Comparison of ENCODE assay signal across 19 cellular contexts in the genomic region with DNA sequence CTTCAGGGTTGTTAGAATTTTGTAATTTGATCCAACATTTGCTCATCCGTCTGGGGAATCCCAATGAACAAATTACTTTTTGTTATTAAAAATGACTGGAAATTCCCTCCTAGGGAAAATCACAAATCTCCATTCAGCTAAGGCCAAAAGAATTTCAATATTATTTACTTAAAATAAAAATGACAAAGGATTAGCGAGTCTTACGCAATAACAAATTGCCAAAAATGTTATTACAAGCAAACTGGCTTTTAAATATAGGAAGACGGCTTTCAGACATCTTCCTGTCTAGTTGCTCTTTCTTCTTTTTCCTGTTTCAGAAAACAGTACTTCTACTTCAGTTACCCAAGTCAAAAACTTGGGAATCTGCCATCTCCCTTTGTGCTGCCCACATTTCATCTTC.
A peak's percentile ranks its signal among the peaks of the same experiment; 100 is the strongest.
DNase-seq lines count a peak whose midpoint lies in the region; ATAC-seq and TF ChIP-seq lines count a peak whose summit lies in the region.
"Had no signal": no experiment of that assay in that cellular context is flagged by ENCODE, and none has a peak within 500 bp of the region (broad histone marks: within the 10 kb centered on the region; RNA-seq: fewer than 3 reads in every experiment).

No MANE protein-coding gene starts in this region.

- no peaks in the 10 kb centered on the region for H3K36me3 Mint-ChIP-seq in Calu3 (ENCODE audit: insufficient read depth, unreplicated experiment)
- no peaks in the 10 kb centered on the region for H3K36me3 Mint-ChIP-seq in activated naive CD8-positive, alpha-beta T cell treated with anti-CD3 and anti-CD28 coated beads, Interleukin-2, amount 50 U/mL, for 24 hours (ENCODE audit: low read depth)
- H3K36me3 Mint-ChIP-seq: CD8-positive, alpha-beta memory T cell had no signal

- CTCF ChIA-PET in Calu3 (lab: Charles Lee) (no interaction called here), mammary epithelial cell (lab: Charles Lee; ENCODE audit: low non-redundant PET) (no interaction called here)

- H3K27ac Mint-ChIP-seq in Calu3 (ENCODE audit: unreplicated experiment) = peak overlapping the region; percentile 56
- no peak overlapping the region for H3K27ac Mint-ChIP-seq in activated naive CD8-positive, alpha-beta T cell treated with anti-CD3 and anti-CD28 coated beads, Interleukin-2, amount 50 U/mL, for 24 hours
- H3K27ac Mint-ChIP-seq: CD8-positive, alpha-beta memory T cell had no signal

- in situ Hi-C loops in mammary epithelial cell (cut with MboI; ENCODE audit: low sequenced_read_pairs in 2 of 2) = no loop called here

- dilution Hi-C loops in mammary epithelial cell (cut with HindIII; ENCODE audit: low sequenced_read_pairs) = no loop called here

- H3K4me1 Mint-ChIP-seq in Calu3 (ENCODE audit: low read depth, unreplicated experiment) = peaks cover 12% of the 10 kb centered on the region
- no peaks in the 10 kb centered on the region for H3K4me1 Mint-ChIP-seq in activated naive CD8-positive, alpha-beta T cell treated with anti-CD3 and anti-CD28 coated beads, Interleukin-2, amount 50 U/mL, for 24 hours
- H3K4me1 Mint-ChIP-seq: CD8-positive, alpha-beta memory T cell had no signal

- no peaks in the 10 kb centered on the region for H3K36me3 ChIP-seq in mammary epithelial cell (ENCODE audit: insufficient read depth, low read length)
- H3K36me3 ChIP-seq: BLaER1, HAP-1 had no signal

- no peaks in the 10 kb centered on the region for H3K79me2 ChIP-seq in mammary epithelial cell (ENCODE audit: insufficient read depth, low read length)

- peaks cover 20% of the 10 kb centered on the region for H3K9me3 Mint-ChIP-seq in Calu3 (ENCODE audit: low read depth, unreplicated experiment)
- H3K9me3 Mint-ChIP-seq in activated naive CD8-positive, alpha-beta T cell treated with anti-CD3 and anti-CD28 coated beads, Interleukin-2, amount 50 U/mL, for 24 hours = peaks cover 26% of the 10 kb centered on the region

- H3K27me3 Mint-ChIP-seq in Calu3 (ENCODE audit: unreplicated experiment) = no peaks in the 10 kb centered on the region
- peaks cover 1% of the 10 kb centered on the region for H3K27me3 Mint-ChIP-seq in activated naive CD8-positive, alpha-beta T cell treated with anti-CD3 and anti-CD28 coated beads, Interleukin-2, amount 50 U/mL, for 24 hours

- no peak overlapping the region for H3K4me3 ChIP-seq in mammary epithelial cell (replicated peaks in 1 of 3; ENCODE audit: insufficient read depth in 1 of 3, low read depth in 2 of 3, low read length in 3 of 3)
- H3K4me3 ChIP-seq: A549, BLaER1, HAP-1 had no signal

- no peaks in the 10 kb centered on the region for H3K27me3 ChIP-seq in mammary epithelial cell (ENCODE audit: insufficient read depth, low read length)
- H3K27me3 ChIP-seq: BLaER1 had no signal

- H3K9ac ChIP-seq in mammary epithelial cell (ENCODE audit: insufficient read depth, low read length) = no peak overlapping the region
- H3K9ac ChIP-seq: BLaER1 had no signal

- 0% methylated on average over 4 of the region's 4 CpGs for WGBS in mammary epithelial cell (ENCODE audit: low coverage, missing lambda C conversion rate)

- DNase-seq in A172 (ENCODE audit: low spot score) (peak; percentile 11), Calu3 (no peak), mammary epithelial cell (peak; percentile 39), fibroblast of gingiva (ENCODE audit: low read depth) (peak; percentile 11), COR-L47 (lab: John Stamatoyannopoulos, UW) (no peak), NCI-H2196 treated with DMSO at 0.1 percent for 48 hours (lab: John Stamatoyannopoulos, UW; ENCODE audit: unreplicated experiment) (no peak), NCI-H2227 treated with DMSO at 0.1 percent for 48 hours (lab: John Stamatoyannopoulos, UW) (no peak)
- DNase-seq in activated naive CD8-positive, alpha-beta T cell treated with anti-CD3 and anti-CD28 coated beads, Interleukin-2, amount 50 U/mL, for 24 hours = no peak
- DNase-seq: AML-193; CD8-positive, alpha-beta memory T cell; DMS153; DMS79 treated with DMSO at 0.1 percent for 48 hours; EL; GDM1; GOT3; KBM-7 had no signal

- no peaks in the 10 kb centered on the region for H4K20me1 ChIP-seq in mammary epithelial cell (ENCODE audit: insufficient read depth, low read length)
- H4K20me1 ChIP-seq: BLaER1 had no signal

- no peak for TF ChIP-seq CTCF in Calu3 (IDR thresholded peaks at IDR 0.05; ENCODE audit: unreplicated experiment)
- no peak for TF ChIP-seq CTCF in mammary epithelial cell (conservative IDR thresholded peaks at IDR 0.05 in 1 of 2, IDR thresholded peaks at IDR 0.05 in 1 of 2; ENCODE audit: extremely low read depth in 1 of 2, insufficient read depth in 1 of 2, low read depth in 1 of 2, low read length in 2 of 2)

- no peaks in the 10 kb centered on the region for H3K4me1 ChIP-seq in mammary epithelial cell (ENCODE audit: insufficient read depth, low read length)
- H3K4me1 ChIP-seq: A549, BLaER1, HAP-1 had no signal

- BruUV-seq in Calu3 (replicated peaks; lab: Mats Ljungman, UMichigan) (no TSS peak), mammary epithelial cell (replicated peaks; lab: Mats Ljungman, UMichigan) (no TSS peak)

- intact Hi-C loops in Calu3 (cut with micrococcal nuclease; ENCODE audit: unreplicated experiment) = no loop called here
- intact Hi-C loops in mammary epithelial cell (cut with micrococcal nuclease) = no loop called here

- no peak for ATAC-seq in activated naive CD8-positive, alpha-beta T cell treated with anti-CD3 and anti-CD28 coated beads, Interleukin-2, amount 50 U/mL, for 24 hours
- ATAC-seq: A549 had no signal

- H2AFZ ChIP-seq in mammary epithelial cell (ENCODE audit: low read depth, low read length) = no peak overlapping the region

- H3K4me3 Mint-ChIP-seq in Calu3 (ENCODE audit: low read depth, unreplicated experiment) = no peak overlapping the region
- no peak overlapping the region for H3K4me3 Mint-ChIP-seq in activated naive CD8-positive, alpha-beta T cell treated with anti-CD3 and anti-CD28 coated beads, Interleukin-2, amount 50 U/mL, for 24 hours
- H3K4me3 Mint-ChIP-seq: CD8-positive, alpha-beta memory T cell had no signal

- no peaks in the 10 kb centered on the region for H3K9me3 ChIP-seq in mammary epithelial cell (replicated peaks; ENCODE audit: insufficient read depth, low read length)
- H3K9me3 ChIP-seq: HAP-1 had no signal

- no peak overlapping the region for H3K4me2 ChIP-seq in mammary epithelial cell (ENCODE audit: insufficient read depth, low read depth, low read length)
- H3K4me2 ChIP-seq: A549, BLaER1 had no signal

- H3K27ac ChIP-seq in mammary epithelial cell (ENCODE audit: insufficient read depth, low read depth, low read length) = no peak overlapping the region
- H3K27ac ChIP-seq: A549, BLaER1 had no signal

Comparison
In these comparisons a context has a peak if more than half of its experiments do, and no peak if none do; other contexts are left out.
1. DNase-seq: peak in A172 (single experiment), mammary epithelial cell (single experiment) and fibroblast of gingiva (single experiment); none in Calu3 (single experiment), COR-L47 (single experiment), NCI-H2196 treated with DMSO at 0.1 percent for 48 hours (single experiment), NCI-H2227 treated with DMSO at 0.1 percent for 48 hours (single experiment) and activated naive CD8-positive, alpha-beta T cell treated with anti-CD3 and anti-CD28 coated beads, Interleukin-2, amount 50 U/mL, for 24 hours (single experiment).